22 cellular contexts compared by ENCODE assay signal in the genomic region with DNA sequence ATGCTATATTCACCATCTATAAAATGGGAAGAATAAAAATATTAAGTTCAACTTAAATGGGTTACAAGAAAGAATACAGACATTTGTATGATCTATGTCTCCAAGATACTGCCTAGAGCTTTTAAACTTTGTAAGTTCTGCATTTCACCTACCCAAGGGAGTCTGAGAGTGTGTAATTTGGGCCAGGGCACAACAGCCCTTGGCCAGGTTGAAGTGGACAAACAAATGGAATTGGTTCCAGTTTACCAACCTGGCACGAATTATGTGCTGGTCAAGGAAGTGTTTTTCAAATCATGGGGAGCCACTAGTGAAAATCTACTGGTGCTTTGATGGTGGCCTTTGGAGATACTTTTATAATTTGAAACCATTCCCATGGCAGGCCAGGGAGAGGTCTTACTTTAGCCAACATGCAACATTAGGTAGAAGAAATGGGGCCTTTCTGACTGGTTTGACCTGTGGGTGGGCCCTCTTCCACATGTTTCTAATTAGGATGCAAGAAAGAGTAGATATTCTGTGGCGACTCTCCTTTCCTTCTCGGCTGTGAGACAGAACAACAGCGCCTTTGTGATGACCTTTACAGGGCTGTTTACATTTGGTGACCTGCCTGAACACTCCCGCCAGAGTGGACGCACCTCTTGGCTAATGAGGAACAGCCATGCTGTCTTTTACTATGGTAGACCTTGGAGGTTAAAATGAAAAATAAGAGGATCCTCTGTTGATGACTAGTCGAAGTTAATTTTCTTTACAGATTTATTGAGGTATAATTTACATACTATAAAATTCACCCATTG.
DNase-seq lines count a peak whose midpoint lies in the region; FAIRE-seq and TF ChIP-seq lines count a peak whose summit lies in the region.
"Had no signal": no experiment of that assay in that cellular context is flagged by ENCODE, and none has a peak within 500 bp of the region (broad histone marks: within the 10 kb centered on the region; RNA-seq: fewer than 3 reads in every experiment).

No MANE protein-coding gene starts in this region.

- no peak overlapping the region for H3K18ac ChIP-seq in neuronal stem cell (ENCODE audit: low read length)

- H2BK5ac ChIP-seq in neuronal stem cell (ENCODE audit: low read length), result no peak overlapping the region

- H3K9ac ChIP-seq in neuronal stem cell (ENCODE audit: low read depth, low read length, poor library complexity), result no peak overlapping the region

- no peaks in the 10 kb centered on the region for H3K9me3 Mint-ChIP-seq in nephron progenitor cell
- no peaks in the 10 kb centered on the region for H3K9me3 Mint-ChIP-seq in activated CD4-positive, alpha-beta memory T cell treated with anti-CD3 and anti-CD28 coated beads for 36 hours
- H3K9me3 Mint-ChIP-seq: CD8-positive, alpha-beta memory T cell had no signal

- H4K8ac ChIP-seq in neuronal stem cell (ENCODE audit: low read depth, low read length), result no peak overlapping the region

- H3K27ac ChIP-seq in thyroid gland, result peak overlapping the region; percentile 8 to 31 (median 13)
- H3K27ac ChIP-seq in neuronal stem cell (replicated peaks; ENCODE audit: low read length), result no peak overlapping the region
- H3K27ac ChIP-seq: PC-9, RWPE1, SJCRH30 had no signal

- peaks cover 28 to 54% of the 10 kb centered on the region in 2 donors for H3K4me1 ChIP-seq in thyroid gland
- H3K4me1 ChIP-seq in neuronal stem cell (ENCODE audit: control insufficient read depth in 2 of 2, insufficient read depth in 1 of 2, low read depth in 1 of 2, low read length in 2 of 2), result peaks cover 16 to 27% of the 10 kb centered on the region in 2 donors
- H3K4me1 ChIP-seq: HAP-1 had no signal

- H3K27ac Mint-ChIP-seq in nephron progenitor cell, result peak overlapping the region; percentile 81
- no peak overlapping the region for H3K27ac Mint-ChIP-seq in activated CD4-positive, alpha-beta memory T cell treated with anti-CD3 and anti-CD28 coated beads for 36 hours

- H3K9me3 ChIP-seq in thyroid gland (no peaks in the 10 kb centered on the region), neuronal stem cell (replicated peaks in 1 of 2; ENCODE audit: control insufficient read depth in 2 of 2, insufficient read depth in 1 of 2, low read depth in 1 of 2, low read length in 2 of 2) (peaks cover 0 to 9% of the 10 kb centered on the region in 2 donors)
- H3K9me3 ChIP-seq: HAP-1, MG63, SJCRH30 had no signal

- no peak overlapping the region for H3K23ac ChIP-seq in neuronal stem cell (ENCODE audit: low read depth, low read length, poor library complexity)

- WGBS in thyroid gland, 2 donors, result 82 to 85% methylated on average over 7 of the region's 7 CpGs
- no CpG with 5 or more reads among the region's 7 CpGs for WGBS in neuronal stem cell (ENCODE audit: extremely low coverage in 2 of 2, insufficient read length in 2 of 2, insufficient replicate concordance in 1 of 2), 2 donors

- peaks cover 95% of the 10 kb centered on the region for H3K4me1 Mint-ChIP-seq in nephron progenitor cell
- H3K4me1 Mint-ChIP-seq in activated CD4-positive, alpha-beta memory T cell treated with anti-CD3 and anti-CD28 coated beads for 36 hours (ENCODE audit: low read depth), result peaks cover 23% of the 10 kb centered on the region

- no peak overlapping the region for H3K14ac ChIP-seq in neuronal stem cell (ENCODE audit: low read length)

- H3K4ac ChIP-seq in neuronal stem cell (ENCODE audit: low read length), result no peak overlapping the region

- TF ChIP-seq POLR2A in thyroid gland (IDR thresholded peaks at IDR 0.05), result no peak

- intact Hi-C loops in thyroid gland (cut with DNase I), result no loop called here
- intact Hi-C loops in activated CD4-positive, alpha-beta memory T cell treated with anti-CD3 and anti-CD28 coated beads for 36 hours (cut with micrococcal nuclease), result no loop called here

- H3K36me3 Mint-ChIP-seq in nephron progenitor cell (ENCODE audit: low read depth), result peaks cover 4% of the 10 kb centered on the region
- no peaks in the 10 kb centered on the region for H3K36me3 Mint-ChIP-seq in activated CD4-positive, alpha-beta memory T cell treated with anti-CD3 and anti-CD28 coated beads for 36 hours

- peaks cover 2% of the 10 kb centered on the region for H3K27me3 Mint-ChIP-seq in nephron progenitor cell (ENCODE audit: low read depth, poor library complexity)
- peaks cover 3% of the 10 kb centered on the region for H3K27me3 Mint-ChIP-seq in activated CD4-positive, alpha-beta memory T cell treated with anti-CD3 and anti-CD28 coated beads for 36 hours
- H3K27me3 Mint-ChIP-seq: CD8-positive, alpha-beta memory T cell had no signal

- peak overlapping the region; percentile 18 for H3K4me3 Mint-ChIP-seq in nephron progenitor cell
- no peak overlapping the region for H3K4me3 Mint-ChIP-seq in activated CD4-positive, alpha-beta memory T cell treated with anti-CD3 and anti-CD28 coated beads for 36 hours
- H3K4me3 Mint-ChIP-seq: CD8-positive, alpha-beta memory T cell had no signal

- DNase-seq in GM19239 (ENCODE audit: insufficient read length, low spot score) (no peak), left kidney (ENCODE audit: low read depth, low spot score) (peak; percentile 41), nephron progenitor cell (no peak), thyroid gland (peak; percentile 38 to 41), neuronal stem cell (ENCODE audit: low spot score) (no peak), SK-N-DZ (ENCODE audit: low spot score) (no peak)
- no peak for DNase-seq in activated CD4-positive, alpha-beta memory T cell treated with anti-CD3 and anti-CD28 coated beads for 36 hours
- no peak for DNase-seq in central memory CD4-positive, alpha-beta T cell
- DNase-seq: C1 segment of cervical spinal cord; CD8-positive, alpha-beta memory T cell; Karpas-422; MG63; NCI-H1048; NCI-H1436; NCI-H1930; NCI-H345; NCI-H526; PC-9; SJCRH30 had no signal

- H3K79me1 ChIP-seq in neuronal stem cell (ENCODE audit: low read depth, low read length), result no peaks in the 10 kb centered on the region

- H3K4me3 ChIP-seq in thyroid gland (replicated peaks in 1 of 3) (no peak overlapping the region), neuronal stem cell (ENCODE audit: low read length in 2 of 2) (no peak overlapping the region)
- H3K4me3 ChIP-seq: HAP-1, MG63, PC-9, SJCRH30 had no signal

- H2BK12ac ChIP-seq in neuronal stem cell (ENCODE audit: low read length), result no peak overlapping the region

- H3K36me3 ChIP-seq in thyroid gland (no peaks in the 10 kb centered on the region), neuronal stem cell (replicated peaks in 1 of 2; ENCODE audit: control insufficient read depth in 2 of 2, insufficient read depth in 2 of 2, low read length in 2 of 2) (no peaks in the 10 kb centered on the region)
- H3K36me3 ChIP-seq: HAP-1, MG63, SJCRH30 had no signal

- peak; percentile 4 for FAIRE-seq in GM19239 (lab: Jason Lieb, UNC)
- FAIRE-seq: D721Med had no signal

- CTCF ChIA-PET in activated CD4-positive, alpha-beta memory T cell treated with anti-CD3 and anti-CD28 coated beads for 36 hours (lab: Charles Lee), result no interaction called here

- H2AK5ac ChIP-seq in neuronal stem cell (ENCODE audit: low read depth, low read length), result no peak overlapping the region

- H4K91ac ChIP-seq in neuronal stem cell (ENCODE audit: low read depth, low read length, poor library complexity), result no peak overlapping the region

- no peak for TF ChIP-seq CTCF in nephron progenitor cell (IDR thresholded peaks at IDR 0.05)
- no peak for TF ChIP-seq CTCF in thyroid gland (IDR thresholded peaks at IDR 0.05)

- POLR2A ChIA-PET in activated CD4-positive, alpha-beta memory T cell treated with anti-CD3 and anti-CD28 coated beads for 36 hours (lab: Charles Lee), result no interaction called here

- H2BK120ac ChIP-seq in neuronal stem cell (ENCODE audit: low read depth, low read length), result no peak overlapping the region

- H3K4me2 ChIP-seq in neuronal stem cell (ENCODE audit: insufficient read depth, low read length, poor library complexity, severe bottlenecking), result no peak overlapping the region
- H3K4me2 ChIP-seq: PC-9 had no signal

- H3K27me3 ChIP-seq in thyroid gland, result no peaks in the 10 kb centered on the region
- H3K27me3 ChIP-seq in neuronal stem cell (ENCODE audit: control insufficient read depth in 3 of 3, insufficient read depth in 3 of 3, low read depth in 1 of 3, low read length in 3 of 3), result peaks cover 0 to 50% (median 0%) of the 10 kb centered on the region in 3 experiments
- H3K27me3 ChIP-seq: MG63, SJCRH30 had no signal

- no peak overlapping the region for H2AFZ ChIP-seq in neuronal stem cell (ENCODE audit: low read length)
- H2AFZ ChIP-seq: PC-9 had no signal

- H2BK15ac ChIP-seq in neuronal stem cell (ENCODE audit: low read length), result no peak overlapping the region

Comparison
In these comparisons a context has a peak if more than half of its experiments do, and no peak if none do; other contexts are left out.
1. DNase-seq: peak in left kidney (single experiment) and thyroid gland (2 of 2); none in GM19239 (single experiment), nephron progenitor cell (single experiment), neuronal stem cell (single experiment), SK-N-DZ (single experiment), activated CD4-positive, alpha-beta memory T cell treated with anti-CD3 and anti-CD28 coated beads for 36 hours (single experiment) and central memory CD4-positive, alpha-beta T cell (single experiment).